Comparison of ENCODE assay signal across 6 cellular contexts in the genomic region with DNA sequence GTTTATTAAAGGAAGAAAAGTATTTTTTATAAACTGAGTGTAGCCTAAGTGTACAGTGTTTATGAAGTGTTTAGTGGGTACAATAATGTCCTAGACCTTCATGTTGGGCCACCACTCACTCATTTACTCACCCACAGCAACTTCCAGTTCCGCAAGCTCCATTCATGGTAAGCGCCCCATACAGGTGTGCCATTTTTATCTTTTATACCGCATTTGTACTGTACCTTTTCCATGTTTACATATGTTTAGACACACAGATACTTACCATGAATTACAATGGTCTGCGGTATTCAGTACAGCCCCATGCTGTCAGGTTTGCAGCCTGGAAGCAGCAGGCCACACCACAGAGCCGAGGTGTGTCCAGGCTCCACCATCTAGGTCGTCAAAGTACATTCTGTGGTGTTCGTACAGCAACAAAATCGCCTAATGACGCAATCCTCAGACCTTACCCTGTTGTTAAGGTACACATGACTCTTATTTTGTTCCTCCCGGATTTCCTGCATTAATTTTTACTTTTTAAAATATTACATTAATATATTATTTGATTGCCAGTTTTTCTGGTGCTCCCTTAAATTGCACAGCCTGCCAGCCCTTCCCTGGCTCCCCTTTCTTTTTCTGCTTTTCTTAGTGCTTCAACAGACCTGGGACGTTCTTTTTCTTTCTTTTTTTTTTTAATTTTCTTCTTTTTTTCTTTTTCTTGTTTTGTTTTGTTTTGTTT. TPM values are rescaled to one million over a fixed set of nuclear protein-coding genes. Genes with fewer than 3 reads are reported as not detected.
A peak's percentile ranks its signal among the peaks of the same experiment; 100 is the strongest.
DNase-seq lines count a peak whose midpoint lies in the region; ATAC-seq and TF ChIP-seq lines count a peak whose summit lies in the region.

No MANE protein-coding gene starts in this region.

- H3K27me3 ChIP-seq in heart left ventricle: no peaks in the 10 kb centered on the region
- H3K27me3 ChIP-seq in lung (ENCODE audit: control insufficient read depth, insufficient read depth): no peaks in the 10 kb centered on the region

- TF ChIP-seq POLR2A in heart left ventricle (IDR thresholded peaks at IDR 0.05): no peak

- H3K4me1 ChIP-seq in heart left ventricle: peaks cover 0 to 31% (median 17%) of the 10 kb centered on the region in 12 donors
- peaks cover 1 to 13% of the 10 kb centered on the region in 2 donors for H3K4me1 ChIP-seq in lung (ENCODE audit: control insufficient read depth in 2 of 2, insufficient read depth in 2 of 2, low read length in 2 of 2)

- 76 to 79% (median 78%) methylated on average over 11 of the region's 11 CpGs for WGBS in heart left ventricle, 4 donors
- WGBS in lung, 2 donors: 60% methylated on average over 11 of the region's 11 CpGs

- intact Hi-C loops in heart left ventricle (cut with DNase I): loop anchor here in 9 of 10 donors (2.0 to 10.0 kb wide), 7 partner anchors 34 to 185 kb away; partner anchors contain the start of genes AGK (in 1 of the 9) and DENND11 (in 1 of the 9)
- intact Hi-C loops in Right ventricle myocardium superior (cut with DNase I): no loop called here

- DNase-seq in heart left ventricle: no peak
- no peak for DNase-seq in Right ventricle myocardium superior
- DNase-seq in activated gamma-delta T cell treated with anti-CD3 and anti-CD28 coated beads, Interleukin-2, amount 50 U/mL, for 16 hours (ENCODE audit: low read depth): peak; percentile 7
- no peak for DNase-seq in lung (ENCODE audit: low spot score)
- no peak for DNase-seq in Ammon's horn (ENCODE audit: low spot score)

- H3K36me3 ChIP-seq in heart left ventricle: peaks cover 0 to 32% (median 23%) of the 10 kb centered on the region in 9 donors
- peaks cover 4 to 6% of the 10 kb centered on the region in 2 donors for H3K36me3 ChIP-seq in lung (ENCODE audit: control insufficient read depth in 2 of 2, insufficient read depth in 2 of 2, low read length in 2 of 2)

- no peaks in the 10 kb centered on the region for H3K9me3 ChIP-seq in heart left ventricle
- no peaks in the 10 kb centered on the region for H3K9me3 ChIP-seq in lung (ENCODE audit: control insufficient read depth in 2 of 2, insufficient read depth in 1 of 2, low read length in 1 of 2)

- TF ChIP-seq CTCF in heart left ventricle (IDR thresholded peaks at IDR 0.05) (no peak), lung (IDR thresholded peaks at IDR 0.05; ENCODE audit: control extremely low read depth, extremely low read depth) (no peak)

- H3K27ac ChIP-seq in heart left ventricle (peak overlapping the region in 11 of 12 donors; percentile 70 to 87 (median 82)), lung (ENCODE audit: low read depth in 1 of 2, low read length in 1 of 2) (peak overlapping the region; percentile 75 to 88)

- no peak for ATAC-seq in heart left ventricle
- no peak for ATAC-seq in Right ventricle myocardium superior (ENCODE audit: poor library complexity)
- no peak for ATAC-seq in lung (ENCODE audit: insufficient read depth, low FRiP score)
- ATAC-seq in GM21526 (IDR thresholded peaks at IDR 0.05; ENCODE audit: low FRiP score, unreplicated experiment): no peak

- H3K4me3 ChIP-seq in heart left ventricle (peak overlapping the region; percentile 15 to 84 (median 72)), lung (peak overlapping the region; percentile 65)

RNA-seq across cellular contexts. Expression of gene SSBP1, which starts 0.9 kb away (rescaled TPM):
- 100 to 1,000 TPM in 6 of 9 donors, 10 to 100 TPM in 3; 95.5 to 120 (median 104) TPM for total RNA-seq in heart left ventricle
- 100 to 1,000 TPM; 252 to 268 TPM for polyA plus RNA-seq in heart left ventricle
- total RNA-seq in Right ventricle myocardium superior: 116 TPM
- 100 to 1,000 TPM in 1 of 2 donors, 10 to 100 TPM in 1; 96.8 to 109 TPM for total RNA-seq in lung
- polyA plus RNA-seq in lung: 100 to 1,000 TPM; 162 to 263 TPM

RNA-seq across cellular contexts. Expression of gene TAS2R3, which starts 26.6 kb away (rescaled TPM):
- total RNA-seq in heart left ventricle: 1 to 10 TPM in 1 of 9 donors, under 1 TPM in 5, not detected in 3; 0.25 to 1.2 (median 0.58) TPM
- not detected for polyA plus RNA-seq in heart left ventricle
- 0.32 TPM for total RNA-seq in Right ventricle myocardium superior
- total RNA-seq in lung: 10 to 100 TPM in 1 of 2 donors, 1 to 10 TPM in 1; 2.2 to 13.0 TPM
- not detected for polyA plus RNA-seq in lung

RNA-seq across cellular contexts. Expression of gene WEE2, which starts 29.1 kb away (rescaled TPM):
- under 1 TPM in 1 of 9 donors, not detected in 8; 0.08 TPM for total RNA-seq in heart left ventricle
- polyA plus RNA-seq in heart left ventricle: not detected
- not detected for total RNA-seq in Right ventricle myocardium superior
- total RNA-seq in lung: not detected
- polyA plus RNA-seq in lung: not detected

RNA-seq across cellular contexts. Expression of gene DENND11, which starts 35.3 kb away (rescaled TPM):
- total RNA-seq in heart left ventricle (10 to 100 TPM in 3 of 9 donors, 1 to 10 TPM in 6; 6.7 to 15.3 (median 8.8) TPM), Right ventricle myocardium superior (8.6 TPM), lung (10 to 100 TPM; 24.1 to 43.3 TPM)
- polyA plus RNA-seq in heart left ventricle (1 to 10 TPM; 3.5 to 5.8 TPM), lung (1 to 10 TPM; 5.1 to 8.2 TPM)

RNA-seq across cellular contexts. Expression of gene TAS2R4, which starts 39.2 kb away (rescaled TPM):
- total RNA-seq in heart left ventricle (under 1 TPM in 7 of 9 donors, not detected in 2; 0.12 to 0.67 (median 0.19) TPM), Right ventricle myocardium superior (0.32 TPM), lung (1 to 10 TPM; 1.4 to 9.3 TPM)
- polyA plus RNA-seq in heart left ventricle (under 1 TPM; 0.07 to 0.11 TPM), lung (under 1 TPM; 0.06 to 0.35 TPM)
